In genomic region chrX:49276207-49276606, GRCh38 we compare ENCODE assay signal across 20 cellular contexts. TPM values are rescaled to one million over a fixed set of nuclear protein-coding genes. Genes with fewer than 3 reads are reported as not detected.
"Had no signal": no experiment of that assay in that cellular context is flagged by ENCODE, and none has a peak within 500 bp of the region (broad histone marks: within the 10 kb centered on the region; RNA-seq: fewer than 3 reads in every experiment).

No MANE protein-coding gene starts in this region.

- H3K4me1 ChIP-seq: SJSA1 had no signal

- H3K36me3 Mint-ChIP-seq: natural killer cell had no signal

- H3K4me3 Mint-ChIP-seq: natural killer cell; stimulated activated naive B cell treated with anti-CD40 and anti-IgM and Interleukin-4, amounts not matched to agents 10 μg/mL and 1 μg/mL and 100 μg/mL, for 72 hours had no signal

- H3K27ac ChIP-seq: coronary artery, SJSA1, upper lobe of right lung, WERI-Rb-1 had no signal

- H3K9me3 ChIP-seq: heart left ventricle, mucosa of descending colon, right atrium auricular region, SJSA1, upper lobe of right lung had no signal

- H3K4me3 ChIP-seq: coronary artery, heart left ventricle, mucosa of descending colon, right atrium auricular region, SJSA1, upper lobe of right lung had no signal

- H3K27me3 ChIP-seq: right atrium auricular region, SJSA1, upper lobe of right lung had no signal

- H3K27me3 Mint-ChIP-seq: stimulated activated naive B cell treated with anti-CD40 and anti-IgM and Interleukin-4, amounts not matched to agents 10 μg/mL and 1 μg/mL and 100 μg/mL, for 72 hours had no signal

- ATAC-seq: left lobe of liver; mucosa of descending colon; natural killer cell; stimulated activated naive B cell treated with anti-CD40 and anti-IgM and Interleukin-4, amounts not matched to agents 10 μg/mL and 1 μg/mL and 100 μg/mL, for 72 hours; upper lobe of right lung had no signal

- H3K27ac Mint-ChIP-seq: stimulated activated naive B cell treated with anti-CD40 and anti-IgM and Interleukin-4, amounts not matched to agents 10 μg/mL and 1 μg/mL and 100 μg/mL, for 72 hours had no signal

- DNase-seq: activated CD4-positive, alpha-beta T cell treated with anti-CD3 and anti-CD28 coated beads for 4 hours; activated effector memory CD4-positive, alpha-beta T cell treated with anti-CD3 and anti-CD28 coated beads, Interleukin-2, amount 50 U/mL, for 16 hours; central memory CD4-positive, alpha-beta T cell; effector CD4-positive, alpha-beta T cell; foreskin melanocyte; heart left ventricle; mammary epithelial cell; mucosa of descending colon; natural killer cell; nucleus accumbens; stimulated activated naive B cell treated with anti-CD40 and anti-IgM and Interleukin-4, amounts not matched to agents 10 μg/mL and 1 μg/mL and 100 μg/mL, for 72 hours; SW 1271; upper lobe of right lung; WERI-Rb-1 had no signal

- H3K36me3 ChIP-seq: heart left ventricle, right atrium auricular region, upper lobe of right lung, WERI-Rb-1 had no signal

- H3K9me3 Mint-ChIP-seq: natural killer cell; stimulated activated naive B cell treated with anti-CD40 and anti-IgM and Interleukin-4, amounts not matched to agents 10 μg/mL and 1 μg/mL and 100 μg/mL, for 72 hours had no signal

RNA-seq across cellular contexts. Expression of gene FOXP3, which starts 11.7 kb away (rescaled TPM):
- total RNA-seq: right atrium auricular region, SJSA1 had no signal

RNA-seq across cellular contexts. Expression of gene GAGE10, which starts 27.2 kb away (rescaled TPM):
- total RNA-seq: heart left ventricle, left lobe of liver, mammary epithelial cell, mucosa of descending colon, natural killer cell, posterior vena cava, right atrium auricular region, SJSA1, temporal lobe, upper lobe of right lung had no signal
- polyA plus RNA-seq: heart left ventricle, mammary epithelial cell had no signal

RNA-seq across cellular contexts. Expression of gene CACNA1F, which starts 43.1 kb away (rescaled TPM):
- total RNA-seq: left lobe of liver, SJSA1, temporal lobe had no signal
- polyA plus RNA-seq: mammary epithelial cell had no signal
